In the genomic region with DNA sequence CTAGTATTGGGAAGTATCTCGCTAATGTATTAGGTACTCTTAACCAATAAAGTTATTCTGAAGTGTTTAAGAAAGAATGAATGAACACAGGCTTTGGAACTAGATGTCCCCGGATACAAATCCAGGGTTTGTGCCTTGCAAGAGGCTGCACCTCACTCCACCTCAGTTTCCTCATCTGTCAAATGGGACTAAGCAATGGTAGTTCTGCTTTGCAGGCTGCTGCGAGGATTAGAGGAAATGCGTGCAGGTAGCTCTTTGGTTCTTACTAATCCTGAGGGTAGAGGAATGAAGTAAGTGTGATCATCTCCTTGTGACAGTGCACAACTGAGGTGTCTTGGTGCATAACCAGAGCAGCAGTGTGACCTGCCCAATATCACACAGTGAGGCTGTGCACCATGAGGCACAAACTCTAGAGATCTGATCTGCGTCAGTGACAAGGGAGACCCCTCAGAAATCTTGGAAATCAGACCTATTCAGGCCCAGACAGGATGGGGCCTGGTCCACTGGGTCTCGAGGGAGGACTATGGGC, we compare ENCODE assay signal across 14 cellular contexts.
"Had no signal": no experiment of that assay in that cellular context is flagged by ENCODE, and none has a peak within 500 bp of the region (broad histone marks: within the 10 kb centered on the region; RNA-seq: fewer than 3 reads in every experiment).

No MANE protein-coding gene starts in this region.

- ATAC-seq: gastrocnemius medialis; heart right ventricle; right cardiac atrium; stimulated activated memory B cell treated with anti-CD40 and anti-IgM and Interleukin-4, amounts not matched to agents 10 μg/mL and 1 μg/mL and 100 μg/mL, for 72 hours had no signal

- H3K27ac Mint-ChIP-seq: nephron; stimulated activated memory B cell treated with anti-CD40 and anti-IgM and Interleukin-4, amounts not matched to agents 10 μg/mL and 1 μg/mL and 100 μg/mL, for 72 hours; stimulated activated naive CD8-positive, alpha-beta T cell treated with anti-CD3 and anti-CD28 coated beads, Interleukin-15, Interleukin-2, amounts not matched to agents 100 ng/mL and 50 ng/mL, for 24 hours had no signal

- H3K4me3 Mint-ChIP-seq: nephron; stimulated activated memory B cell treated with anti-CD40 and anti-IgM and Interleukin-4, amounts not matched to agents 10 μg/mL and 1 μg/mL and 100 μg/mL, for 72 hours; stimulated activated naive CD8-positive, alpha-beta T cell treated with anti-CD3 and anti-CD28 coated beads, Interleukin-15, Interleukin-2, amounts not matched to agents 100 ng/mL and 50 ng/mL, for 24 hours had no signal

- DNase-seq: effector memory CD4-positive, alpha-beta T cell; gastrocnemius medialis; heart right ventricle; hypothalamus; kidney glomerular epithelial cell; mammary epithelial cell; stimulated activated CD4-positive, alpha-beta T cell treated with anti-CD3 and anti-CD28 coated beads, Interleukin-4, amount 100 ng/mL, for 1 hour; stimulated activated CD8-positive, alpha-beta memory T cell treated with anti-CD3 and anti-CD28 coated beads, Interleukin-4, amount 100 ng/mL, for 48 hours; tibial artery had no signal

- H3K27me3 Mint-ChIP-seq: stimulated activated memory B cell treated with anti-CD40 and anti-IgM and Interleukin-4, amounts not matched to agents 10 μg/mL and 1 μg/mL and 100 μg/mL, for 72 hours; stimulated activated naive CD8-positive, alpha-beta T cell treated with anti-CD3 and anti-CD28 coated beads, Interleukin-15, Interleukin-2, amounts not matched to agents 100 ng/mL and 50 ng/mL, for 24 hours had no signal

- FAIRE-seq: islet of Langerhans had no signal

- H3K4me1 Mint-ChIP-seq: nephron had no signal

- H3K9me3 Mint-ChIP-seq: nephron; stimulated activated memory B cell treated with anti-CD40 and anti-IgM and Interleukin-4, amounts not matched to agents 10 μg/mL and 1 μg/mL and 100 μg/mL, for 72 hours; stimulated activated naive CD8-positive, alpha-beta T cell treated with anti-CD3 and anti-CD28 coated beads, Interleukin-15, Interleukin-2, amounts not matched to agents 100 ng/mL and 50 ng/mL, for 24 hours had no signal
